Comparison of ENCODE assay signal across 1 cellular context in genomic region chr14:71341160-71341559, GRCh38.
TF ChIP-seq lines count a peak whose summit lies in the region.

No MANE protein-coding gene starts in this region.

TF ChIP-seq in HepG2, 621 proteins besides CTCF, POLR2A, EP300 and RAD21:
- TF ChIP-seq CEBPB (IDR thresholded peaks at IDR 0.05; ENCODE audit: borderline replicate concordance, low read depth, low read length) (0 out of 2 replicates have a peak, but pooled peaks have one; percentile 31), GABPB1 (CRISPR knock-in tag; IDR thresholded peaks at IDR 0.05) (no peak)
